ENCODE assay signal across 23 cellular contexts in the genomic region with DNA sequence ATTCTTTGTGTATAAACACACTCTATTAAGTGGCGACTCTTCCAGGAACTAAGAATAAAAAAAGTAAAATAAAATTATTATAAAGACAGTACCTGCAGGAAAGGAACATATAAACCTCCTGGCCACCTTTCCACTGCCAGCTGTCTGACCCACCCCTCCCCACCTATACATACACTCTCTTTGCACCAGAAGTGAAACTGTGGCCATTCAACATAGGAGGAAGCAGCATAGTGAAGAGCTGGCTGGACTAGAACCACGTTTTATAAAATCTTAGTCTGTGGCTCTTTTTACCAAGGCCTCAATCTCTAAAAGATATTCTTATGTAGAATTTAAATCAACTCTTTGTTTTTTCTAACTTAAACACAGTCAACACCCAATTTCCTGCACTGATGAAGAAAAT.
"Had no signal": no experiment of that assay in that cellular context is flagged by ENCODE, and none has a peak within 500 bp of the region (broad histone marks: within the 10 kb centered on the region; RNA-seq: fewer than 3 reads in every experiment).

No MANE protein-coding gene starts in this region.

- H3K27ac ChIP-seq: epithelial cell of prostate, gastrocnemius medialis, lower lobe of right lung, parathyroid adenoma, right lobe of liver, thoracic aorta, tibial nerve, upper lobe of right lung, uterus had no signal

- H3K79me2 ChIP-seq: parathyroid adenoma had no signal

- H3K27ac Mint-ChIP-seq: endodermal cell; natural killer cell; progenitor cell of endocrine pancreas; stimulated activated naive B cell treated with anti-CD40 and anti-IgM and Interleukin-4, amounts not matched to agents 10 μg/mL and 1 μg/mL and 100 μg/mL, for 72 hours; stimulated activated naive CD8-positive, alpha-beta T cell treated with anti-CD3 and anti-CD28 coated beads, Interleukin-15, Interleukin-2, amounts not matched to agents 100 ng/mL and 50 ng/mL, for 24 hours had no signal

- DNase-seq: effector CD8-positive, alpha-beta T cell; endodermal cell; foreskin fibroblast; gastrocnemius medialis; head of caudate nucleus; left ventricle myocardium superior; lower lobe of right lung; natural killer cell; right lobe of liver; small intestine; stimulated activated CD4-positive, alpha-beta T cell treated with anti-CD3 and anti-CD28 coated beads, Interleukin-15, amount 100 ng/mL, for 24 hours; stimulated activated CD4-positive, alpha-beta T cell treated with anti-CD3 and anti-CD28 coated beads, Interleukin-2, amount 100 ng/mL, for 48 hours; stimulated activated naive B cell treated with anti-CD40 and anti-IgM and Interleukin-4, amounts not matched to agents 10 μg/mL and 1 μg/mL and 100 μg/mL, for 72 hours; upper lobe of right lung; uterus had no signal

- H3K4me1 Mint-ChIP-seq: natural killer cell; neural crest cell; stimulated activated naive B cell treated with anti-CD40 and anti-IgM and Interleukin-4, amounts not matched to agents 10 μg/mL and 1 μg/mL and 100 μg/mL, for 72 hours had no signal

- H3K9ac ChIP-seq: parathyroid adenoma had no signal

- H3K27me3 Mint-ChIP-seq: progenitor cell of endocrine pancreas; stimulated activated naive B cell treated with anti-CD40 and anti-IgM and Interleukin-4, amounts not matched to agents 10 μg/mL and 1 μg/mL and 100 μg/mL, for 72 hours; stimulated activated naive CD8-positive, alpha-beta T cell treated with anti-CD3 and anti-CD28 coated beads, Interleukin-15, Interleukin-2, amounts not matched to agents 100 ng/mL and 50 ng/mL, for 24 hours had no signal

- H3K9me3 ChIP-seq: gastrocnemius medialis, lower lobe of right lung, right lobe of liver, thoracic aorta, tibial nerve, upper lobe of right lung, uterus had no signal

- H3K36me3 ChIP-seq: gastrocnemius medialis, lower lobe of right lung, right lobe of liver, thoracic aorta, tibial nerve, upper lobe of right lung, uterus had no signal

- H3K9me3 Mint-ChIP-seq: neural crest cell; stimulated activated naive B cell treated with anti-CD40 and anti-IgM and Interleukin-4, amounts not matched to agents 10 μg/mL and 1 μg/mL and 100 μg/mL, for 72 hours; stimulated activated naive CD8-positive, alpha-beta T cell treated with anti-CD3 and anti-CD28 coated beads, Interleukin-15, Interleukin-2, amounts not matched to agents 100 ng/mL and 50 ng/mL, for 24 hours had no signal

- H3K4me1 ChIP-seq: gastrocnemius medialis, lower lobe of right lung, parathyroid adenoma, right lobe of liver, upper lobe of right lung, uterus had no signal

- H3K27me3 ChIP-seq: gastrocnemius medialis, right lobe of liver, tibial nerve, upper lobe of right lung, uterus had no signal

- H3K4me3 Mint-ChIP-seq: endodermal cell; natural killer cell; neural crest cell; stimulated activated naive B cell treated with anti-CD40 and anti-IgM and Interleukin-4, amounts not matched to agents 10 μg/mL and 1 μg/mL and 100 μg/mL, for 72 hours; stimulated activated naive CD8-positive, alpha-beta T cell treated with anti-CD3 and anti-CD28 coated beads, Interleukin-15, Interleukin-2, amounts not matched to agents 100 ng/mL and 50 ng/mL, for 24 hours had no signal

- H3K4me3 ChIP-seq: gastrocnemius medialis, lower lobe of right lung, right lobe of liver, thoracic aorta, tibial nerve, upper lobe of right lung, uterus had no signal

- H3K36me3 Mint-ChIP-seq: natural killer cell; stimulated activated naive B cell treated with anti-CD40 and anti-IgM and Interleukin-4, amounts not matched to agents 10 μg/mL and 1 μg/mL and 100 μg/mL, for 72 hours had no signal

- ATAC-seq: esophagus mucosa; gastrocnemius medialis; left ventricle myocardium superior; lower lobe of right lung; natural killer cell; right lobe of liver; stimulated activated naive B cell treated with anti-CD40 and anti-IgM and Interleukin-4, amounts not matched to agents 10 μg/mL and 1 μg/mL and 100 μg/mL, for 72 hours; upper lobe of right lung had no signal

- H2AFZ ChIP-seq: parathyroid adenoma had no signal
